Comparison of ENCODE assay signal across 16 cellular contexts in the genomic region with DNA sequence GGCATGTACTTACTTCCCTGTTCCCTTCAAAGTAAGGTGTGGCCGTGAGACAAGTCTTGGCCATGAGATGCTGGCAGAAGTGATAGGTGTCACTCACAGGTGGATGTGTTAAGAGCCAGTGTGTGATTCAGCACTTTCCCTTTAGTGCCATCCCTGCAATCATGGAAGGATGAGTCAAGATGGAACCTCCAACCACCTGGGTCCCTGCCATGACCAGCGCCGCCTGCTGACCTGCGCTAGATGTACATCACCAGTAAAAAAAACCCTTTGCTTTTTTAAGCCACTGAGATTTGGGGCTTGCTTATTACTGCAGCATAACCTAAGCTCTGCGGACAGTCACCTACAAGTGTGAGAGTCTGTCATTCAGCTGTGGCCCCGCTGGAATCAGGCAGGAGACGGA.
DNase-seq lines count a peak whose midpoint lies in the region; ATAC-seq, FAIRE-seq and TF ChIP-seq lines count a peak whose summit lies in the region.
"Had no signal": no experiment of that assay in that cellular context is flagged by ENCODE, and none has a peak within 500 bp of the region (broad histone marks: within the 10 kb centered on the region; RNA-seq: fewer than 3 reads in every experiment).

No MANE protein-coding gene starts in this region.

- peaks cover 15% of the 10 kb centered on the region for H3F3A ChIP-seq in MM.1S (ENCODE audit: insufficient read depth, low read length)

- H3K27ac ChIP-seq in HepG2 (ENCODE audit: extremely low read length, insufficient read depth, low read length) = no peak overlapping the region
- H3K27ac ChIP-seq in MM.1S (ENCODE audit: low read length) = no peak overlapping the region
- H3K27ac ChIP-seq: vagina had no signal

- no peaks in the 10 kb centered on the region for H4K20me1 ChIP-seq in HepG2 (ENCODE audit: insufficient read depth, low read length)
- H4K20me1 ChIP-seq in MM.1S (ENCODE audit: insufficient read depth, low read length) = no peaks in the 10 kb centered on the region

- peak overlapping the region; percentile 53 for H3K27ac Mint-ChIP-seq in Caco-2 (ENCODE audit: unreplicated experiment)
- H3K27ac Mint-ChIP-seq in activated T-helper 2 cell treated with anti-CD3 and anti-CD28 coated beads, Interferon-gamma antibody, Interleukin-2, Interleukin-4, amounts not matched to agents 10 μg/mL and 5 μg/mL and 100 μg/mL, durations not matched to agents 14 hours and 24 hours and 36 hours = peak overlapping the region; percentile 64

- no TSS peak for BruUV-seq in Caco-2 (replicated peaks; lab: Mats Ljungman, UMichigan)
- no TSS peak for BruUV-seq in HepG2 (replicated peaks; lab: Mats Ljungman, UMichigan)

- no peak for DNase-seq in Caco-2
- peak; percentile 16 for DNase-seq in H7
- no peak for DNase-seq in activated T-helper 2 cell treated with anti-CD3 and anti-CD28 coated beads, Interferon-gamma antibody, Interleukin-2, Interleukin-4, amounts not matched to agents 10 μg/mL and 5 μg/mL and 100 μg/mL, durations not matched to agents 14 hours and 24 hours and 36 hours (ENCODE audit: low spot score)
- DNase-seq in HepG2 (ENCODE audit: low spot score) = no peak
- no peak for DNase-seq in T-helper 9 cell
- no peak for DNase-seq in MM.1S
- DNase-seq in globus pallidus (ENCODE audit: low spot score) = no peak
- DNase-seq: activated gamma-delta T cell; DMS 273 treated with DMSO at 0.1 percent for 48 hours; left ventricle myocardium superior; naive thymus-derived CD8-positive, alpha-beta T cell; NCI-H1417 treated with DMSO at 0.1 percent for 48 hours; NCI-H2227 treated with DMSO at 0.1 percent for 48 hours had no signal

- no peak for FAIRE-seq in HepG2 (lab: Jason Lieb, UNC)

- TF ChIP-seq POLR2A in HepG2 (IDR thresholded peaks at IDR 0.05; ENCODE audit: insufficient read depth in 1 of 2, low read depth in 2 of 2, low read length in 2 of 2) = 0 out of 4 replicates have a peak, but pooled peaks of 1 of the 2 experiments have one; percentile 35

- H3K4me1 ChIP-seq in Caco-2 (peaks cover 26% of the 10 kb centered on the region), HepG2 (ENCODE audit: insufficient read depth, low read length) (peaks cover 28% of the 10 kb centered on the region), MM.1S (ENCODE audit: low read length) (peaks cover 18% of the 10 kb centered on the region)

- peaks cover 20% of the 10 kb centered on the region for H3K36me3 Mint-ChIP-seq in Caco-2 (ENCODE audit: insufficient read depth, unreplicated experiment)
- H3K36me3 Mint-ChIP-seq in activated T-helper 2 cell treated with anti-CD3 and anti-CD28 coated beads, Interferon-gamma antibody, Interleukin-2, Interleukin-4, amounts not matched to agents 10 μg/mL and 5 μg/mL and 100 μg/mL, durations not matched to agents 14 hours and 24 hours and 36 hours (ENCODE audit: low read depth) = no peaks in the 10 kb centered on the region
- H3K36me3 Mint-ChIP-seq: brain; naive thymus-derived CD8-positive, alpha-beta T cell had no signal

- no peak overlapping the region for H2AFZ ChIP-seq in HepG2 (ENCODE audit: low read length)
- no peak overlapping the region for H2AFZ ChIP-seq in MM.1S (ENCODE audit: low read length)

- H3K27me3 ChIP-seq in Caco-2 (replicated peaks; ENCODE audit: control insufficient read depth, insufficient read depth, low read length) (no peaks in the 10 kb centered on the region), H7 (ENCODE audit: control insufficient read depth, insufficient read depth, low read length) (no peaks in the 10 kb centered on the region), HepG2 (ENCODE audit: control insufficient read depth in 1 of 2, insufficient read depth in 2 of 2, low read length in 2 of 2) (no peaks in the 10 kb centered on the region), MM.1S (replicated peaks; ENCODE audit: insufficient read depth, low read length) (no peaks in the 10 kb centered on the region)
- H3K27me3 ChIP-seq: vagina had no signal

- H3K4me3 Mint-ChIP-seq in Caco-2 (ENCODE audit: unreplicated experiment) = no peak overlapping the region
- H3K4me3 Mint-ChIP-seq in activated T-helper 2 cell treated with anti-CD3 and anti-CD28 coated beads, Interferon-gamma antibody, Interleukin-2, Interleukin-4, amounts not matched to agents 10 μg/mL and 5 μg/mL and 100 μg/mL, durations not matched to agents 14 hours and 24 hours and 36 hours (ENCODE audit: low read depth) = no peak overlapping the region
- H3K4me3 Mint-ChIP-seq: brain; naive thymus-derived CD8-positive, alpha-beta T cell had no signal

- no peaks in the 10 kb centered on the region for H3K9me2 ChIP-seq in MM.1S (replicated peaks; ENCODE audit: insufficient read depth, low read length)

- CTCF ChIA-PET in Caco-2 (lab: Charles Lee) = no interaction called here
- CTCF ChIA-PET in HepG2 (lab: Yijun Ruan, JAX; ENCODE audit: low intra/inter-chr PET ratio, low total read pairs) = no interaction called here

- H3K79me2 ChIP-seq in HepG2 (ENCODE audit: insufficient read depth, low read length) (no peaks in the 10 kb centered on the region), MM.1S (ENCODE audit: low read length) (no peaks in the 10 kb centered on the region)

- H3K9ac ChIP-seq in HepG2 (ENCODE audit: insufficient read depth, low read depth, low read length) = no peak overlapping the region
- no peak overlapping the region for H3K9ac ChIP-seq in MM.1S (ENCODE audit: low read length)

- peaks cover 44% of the 10 kb centered on the region for H3K4me1 Mint-ChIP-seq in Caco-2 (ENCODE audit: low read depth, unreplicated experiment)
- peaks cover 39% of the 10 kb centered on the region for H3K4me1 Mint-ChIP-seq in activated T-helper 2 cell treated with anti-CD3 and anti-CD28 coated beads, Interferon-gamma antibody, Interleukin-2, Interleukin-4, amounts not matched to agents 10 μg/mL and 5 μg/mL and 100 μg/mL, durations not matched to agents 14 hours and 24 hours and 36 hours (ENCODE audit: low read depth)

- H3K9me3 ChIP-seq in Caco-2 (no peaks in the 10 kb centered on the region), HepG2 (ENCODE audit: low read length) (no peaks in the 10 kb centered on the region), MM.1S (replicated peaks; ENCODE audit: insufficient read depth, low read length) (no peaks in the 10 kb centered on the region)
- H3K9me3 ChIP-seq: vagina had no signal

- TF ChIP-seq EP300 in HepG2 (IDR thresholded peaks at IDR 0.05; ENCODE audit: low read depth in 2 of 2, low read length in 2 of 2) (no peak), HepG2 (CRISPR knock-in tag; IDR thresholded peaks at IDR 0.05; ENCODE audit: borderline replicate concordance) (no peak)

- 100% methylated on average over 7 of the region's 7 CpGs for WGBS in HepG2 (ENCODE audit: low lambda C conversion rate)

- TF ChIP-seq CTCF in Caco-2 (IDR thresholded peaks at IDR 0.05; ENCODE audit: insufficient read depth in 1 of 2, low read depth in 1 of 2, low read length in 1 of 2, severe bottlenecking in 1 of 2, unreplicated experiment in 1 of 2) (no peak), HepG2 (CRISPR knock-in tag; IDR thresholded peaks at IDR 0.05) (no peak; the same call in 1 of the 2 replicates), MM.1S (IDR thresholded peaks at IDR 0.05; ENCODE audit: low read length) (no peak)

- no peaks in the 10 kb centered on the region for H3K36me3 ChIP-seq in Caco-2 (ENCODE audit: control insufficient read depth, insufficient read depth, low read length)
- H3K36me3 ChIP-seq in H7 (replicated peaks; ENCODE audit: control insufficient read depth, insufficient read depth, low read length) = no peaks in the 10 kb centered on the region
- no peaks in the 10 kb centered on the region for H3K36me3 ChIP-seq in HepG2 (replicated peaks in 1 of 2; ENCODE audit: control insufficient read depth in 1 of 2, insufficient read depth in 2 of 2, low read length in 2 of 2)
- H3K36me3 ChIP-seq in MM.1S (replicated peaks; ENCODE audit: insufficient read depth, low read length) = no peaks in the 10 kb centered on the region
- H3K36me3 ChIP-seq: vagina had no signal

- TF ChIP-seq RAD21 in HepG2 (CRISPR knock-in tag; IDR thresholded peaks at IDR 0.05) = no peak

- no peaks in the 10 kb centered on the region for H3K9me3 Mint-ChIP-seq in Caco-2 (ENCODE audit: unreplicated experiment)
- H3K9me3 Mint-ChIP-seq in activated T-helper 2 cell treated with anti-CD3 and anti-CD28 coated beads, Interferon-gamma antibody, Interleukin-2, Interleukin-4, amounts not matched to agents 10 μg/mL and 5 μg/mL and 100 μg/mL, durations not matched to agents 14 hours and 24 hours and 36 hours = no peaks in the 10 kb centered on the region
- H3K9me3 Mint-ChIP-seq: brain; naive thymus-derived CD8-positive, alpha-beta T cell had no signal

- in situ Hi-C loops in HepG2 (cut with HindIII; ENCODE audit: extremely low pct_ligation_motif_present, low pct_unique_long_range_greater_than_20kb) = no loop called here

- POLR2A ChIA-PET in Caco-2 (lab: Charles Lee) (no interaction called here), HepG2 (lab: Yijun Ruan, JAX) (interaction anchor here (0.8 to 2.4 kb wide), 8 partner anchors 13 to 99 kb away, joined by 3 to 5 read pairs (median 4); no protein-coding TSS in a partner anchor)

- no peak overlapping the region for H3K4me2 ChIP-seq in HepG2 (ENCODE audit: low read depth, low read length)
- no peak overlapping the region for H3K4me2 ChIP-seq in MM.1S (ENCODE audit: low read depth, low read length)

- H3K27me3 Mint-ChIP-seq in Caco-2 (ENCODE audit: insufficient read depth, unreplicated experiment) = no peaks in the 10 kb centered on the region
- H3K27me3 Mint-ChIP-seq in activated T-helper 2 cell treated with anti-CD3 and anti-CD28 coated beads, Interferon-gamma antibody, Interleukin-2, Interleukin-4, amounts not matched to agents 10 μg/mL and 5 μg/mL and 100 μg/mL, durations not matched to agents 14 hours and 24 hours and 36 hours (ENCODE audit: low read depth) = no peaks in the 10 kb centered on the region
- H3K27me3 Mint-ChIP-seq: naive thymus-derived CD8-positive, alpha-beta T cell had no signal

- no peak overlapping the region for H3K4me3 ChIP-seq in Caco-2 (ENCODE audit: low read depth, low read length)
- no peak overlapping the region for H3K4me3 ChIP-seq in H7 (ENCODE audit: insufficient read depth, low read depth, low read length)
- H3K4me3 ChIP-seq in HepG2 (replicated peaks in 1 of 3; ENCODE audit: insufficient read depth in 1 of 3, low read depth in 2 of 3, low read length in 3 of 3) = no peak overlapping the region
- H3K4me3 ChIP-seq in MM.1S (ENCODE audit: low read length) = no peak overlapping the region
- H3K4me3 ChIP-seq: vagina had no signal

- ATAC-seq in HepG2 = no peak
- ATAC-seq in GM21367 (IDR thresholded peaks at IDR 0.05; ENCODE audit: unreplicated experiment) = no peak
- ATAC-seq: left ventricle myocardium superior; naive thymus-derived CD8-positive, alpha-beta T cell had no signal

- intact Hi-C loops in Caco-2 (cut with micrococcal nuclease; ENCODE audit: unreplicated experiment) = no loop called here
- intact Hi-C loops in activated T-helper 2 cell treated with anti-CD3 and anti-CD28 coated beads, Interferon-gamma antibody, Interleukin-2, Interleukin-4, amounts not matched to agents 10 μg/mL and 5 μg/mL and 100 μg/mL, durations not matched to agents 14 hours and 24 hours and 36 hours (cut with micrococcal nuclease) = no loop called here
- intact Hi-C loops in HepG2 (cut with micrococcal nuclease; ENCODE audit: unreplicated experiment) = no loop called here

TF ChIP-seq in HepG2, 621 proteins besides CTCF, POLR2A, EP300 and RAD21 (continues in another document):
- no peak for TF ChIP-seq ZNF101 (CRISPR knock-in tag; IDR thresholded peaks at IDR 0.05; ENCODE audit: borderline replicate concordance, low read depth)
- 0 out of 2 replicates have a peak, but pooled peaks have one; percentile 30 for TF ChIP-seq RBFOX2 (IDR thresholded peaks at IDR 0.05; ENCODE audit: low read depth, low read length)
